Comparison of ENCODE assay signal across 9 cellular contexts in genomic region chr7:20114463-20114862, GRCh38.
A peak's percentile ranks its signal among the peaks of the same experiment; 100 is the strongest.
DNase-seq lines count a peak whose midpoint lies in the region; ATAC-seq and TF ChIP-seq lines count a peak whose summit lies in the region.
"Had no signal": no experiment of that assay in that cellular context is flagged by ENCODE, and none has a peak within 500 bp of the region (broad histone marks: within the 10 kb centered on the region; RNA-seq: fewer than 3 reads in every experiment).

No MANE protein-coding gene starts in this region.

- TF ChIP-seq CTCF in left ventricle myocardium inferior (IDR thresholded peaks at IDR 0.05; ENCODE audit: borderline replicate concordance) (no peak), coronary artery (IDR thresholded peaks at IDR 0.05) (no peak)

- H3K27ac ChIP-seq in left ventricle myocardium inferior (replicated peaks): no peak overlapping the region
- H3K27ac ChIP-seq in coronary artery: no peak overlapping the region
- H3K27ac ChIP-seq: C4-2B had no signal

- no peaks in the 10 kb centered on the region for H3K36me3 ChIP-seq in left ventricle myocardium inferior

- no peaks in the 10 kb centered on the region for H3K9me3 ChIP-seq in left ventricle myocardium inferior (replicated peaks)

- intact Hi-C loops in Right ventricle myocardium superior (cut with DNase I): no loop called here
- intact Hi-C loops in left ventricle myocardium inferior (cut with micrococcal nuclease): no loop called here

- DNase-seq in Right ventricle myocardium superior (no peak), left ventricle myocardium inferior (no peak), SIG-M5 treated with dmso at 0.1 percent for 504 hours (lab: John Stamatoyannopoulos, UW; ENCODE audit: unreplicated experiment) (peak; percentile 86), medulla oblongata (ENCODE audit: extremely low spot score) (peak; percentile 86), hippocampal formation (lab: John Stamatoyannopoulos, UW) (no peak), coronary artery (ENCODE audit: low spot score) (no peak)
- DNase-seq in activated effector memory CD4-positive, alpha-beta T cell treated with Interleukin-2 at 50 U/mL for 16 hours: no peak

- peak; percentile 68 for ATAC-seq in Right ventricle myocardium superior (ENCODE audit: poor library complexity)
- peak; percentile 84 for ATAC-seq in HG03045 (IDR thresholded peaks at IDR 0.05; ENCODE audit: unreplicated experiment)

- no peak overlapping the region for H3K4me3 ChIP-seq in left ventricle myocardium inferior
- H3K4me3 ChIP-seq in coronary artery: no peak overlapping the region

- no peaks in the 10 kb centered on the region for H3K4me1 ChIP-seq in left ventricle myocardium inferior

- no peaks in the 10 kb centered on the region for H3K27me3 ChIP-seq in left ventricle myocardium inferior (ENCODE audit: low read depth)

Comparison
In these comparisons a context has a peak if more than half of its experiments do, and no peak if none do; other contexts are left out.
1. DNase-seq: peak in SIG-M5 treated with dmso at 0.1 percent for 504 hours (single experiment) and medulla oblongata (single experiment); none in Right ventricle myocardium superior (single experiment), left ventricle myocardium inferior (single experiment), activated effector memory CD4-positive, alpha-beta T cell treated with Interleukin-2 at 50 U/mL for 16 hours (single experiment), hippocampal formation (0 of 2) and coronary artery (single experiment).